In genomic region chr3:184635774-184636173, GRCh38 we compare ENCODE assay signal across 19 cellular contexts.
A peak's percentile ranks its signal among the peaks of the same experiment; 100 is the strongest.
DNase-seq lines count a peak whose midpoint lies in the region; ATAC-seq and TF ChIP-seq lines count a peak whose summit lies in the region.
"Had no signal": no experiment of that assay in that cellular context is flagged by ENCODE, and none has a peak within 500 bp of the region (broad histone marks: within the 10 kb centered on the region; RNA-seq: fewer than 3 reads in every experiment).

No MANE protein-coding gene starts in this region.

- peak overlapping the region; percentile 34 for H2AK5ac ChIP-seq in mesenchymal stem cell (ENCODE audit: low read length, severe bottlenecking)

- no peak overlapping the region for H2AFZ ChIP-seq in mesenchymal stem cell (ENCODE audit: low read depth, low read length)

- H3K4ac ChIP-seq in mesenchymal stem cell (ENCODE audit: low read depth in 1 of 2, low read length in 2 of 2): peak overlapping the region; percentile 73 to 77

- H3K27ac Mint-ChIP-seq in activated T-helper 2 cell treated with anti-CD3 and anti-CD28 coated beads, Interferon-gamma antibody, Interleukin-2, Interleukin-4, amounts not matched to agents 10 μg/mL and 5 μg/mL and 100 μg/mL, durations not matched to agents 14 hours and 24 hours and 36 hours: peak overlapping the region; percentile 60
- H3K27ac Mint-ChIP-seq in type B pancreatic cell: peak overlapping the region; percentile 52
- H3K27ac Mint-ChIP-seq: activated B cell treated with CpG ODN at 0.5 μM for 24 hours; activated CD8-positive, alpha-beta memory T cell treated with anti-CD3 and anti-CD28 coated beads, Interleukin-2, amount 10 ng/mL, durations not matched to agents 7 days and 5 days had no signal

- ATAC-seq in Right ventricle myocardium inferior: no peak
- no peak for ATAC-seq in HG02870 (IDR thresholded peaks at IDR 0.05; ENCODE audit: unreplicated experiment)
- ATAC-seq: mucosa of descending colon had no signal

- H3K4me1 Mint-ChIP-seq in activated T-helper 2 cell treated with anti-CD3 and anti-CD28 coated beads, Interferon-gamma antibody, Interleukin-2, Interleukin-4, amounts not matched to agents 10 μg/mL and 5 μg/mL and 100 μg/mL, durations not matched to agents 14 hours and 24 hours and 36 hours (ENCODE audit: low read depth): peaks cover 4% of the 10 kb centered on the region
- peaks cover 47% of the 10 kb centered on the region for H3K4me1 Mint-ChIP-seq in type B pancreatic cell (ENCODE audit: unreplicated experiment)
- H3K4me1 Mint-ChIP-seq: activated B cell treated with CpG ODN at 0.5 μM for 24 hours had no signal

- H3K4me3 Mint-ChIP-seq in activated T-helper 2 cell treated with anti-CD3 and anti-CD28 coated beads, Interferon-gamma antibody, Interleukin-2, Interleukin-4, amounts not matched to agents 10 μg/mL and 5 μg/mL and 100 μg/mL, durations not matched to agents 14 hours and 24 hours and 36 hours (ENCODE audit: low read depth): no peak overlapping the region
- H3K4me3 Mint-ChIP-seq in type B pancreatic cell: peak overlapping the region; percentile 4
- H3K4me3 Mint-ChIP-seq: activated B cell treated with CpG ODN at 0.5 μM for 24 hours; activated CD8-positive, alpha-beta memory T cell treated with anti-CD3 and anti-CD28 coated beads, Interleukin-2, amount 10 ng/mL, durations not matched to agents 7 days and 5 days had no signal

- peak overlapping the region; percentile 92 for H4K91ac ChIP-seq in mesenchymal stem cell (ENCODE audit: low read length)

- peak overlapping the region; percentile 87 for H2BK15ac ChIP-seq in mesenchymal stem cell (ENCODE audit: low read depth, poor library complexity, severe bottlenecking)

- no peak overlapping the region for H3K23ac ChIP-seq in mesenchymal stem cell (ENCODE audit: low read length in 2 of 2)

- no peaks in the 10 kb centered on the region for H3K36me3 Mint-ChIP-seq in activated T-helper 2 cell treated with anti-CD3 and anti-CD28 coated beads, Interferon-gamma antibody, Interleukin-2, Interleukin-4, amounts not matched to agents 10 μg/mL and 5 μg/mL and 100 μg/mL, durations not matched to agents 14 hours and 24 hours and 36 hours (ENCODE audit: low read depth)
- no peaks in the 10 kb centered on the region for H3K36me3 Mint-ChIP-seq in type B pancreatic cell
- H3K36me3 Mint-ChIP-seq: activated CD8-positive, alpha-beta memory T cell treated with anti-CD3 and anti-CD28 coated beads, Interleukin-2, amount 10 ng/mL, durations not matched to agents 7 days and 5 days had no signal

- H2BK5ac ChIP-seq in mesenchymal stem cell (ENCODE audit: low read depth, low read length, poor library complexity, severe bottlenecking): no peak overlapping the region

- intact Hi-C loops in cardiac septum (cut with DNase I) (no loop called here), Right ventricle myocardium inferior (cut with DNase I) (no loop called here), tibial artery (cut with DNase I; ENCODE audit: low total_unique reads) (no loop called here)
- intact Hi-C loops in activated T-helper 2 cell treated with anti-CD3 and anti-CD28 coated beads, Interferon-gamma antibody, Interleukin-2, Interleukin-4, amounts not matched to agents 10 μg/mL and 5 μg/mL and 100 μg/mL, durations not matched to agents 14 hours and 24 hours and 36 hours (cut with micrococcal nuclease): loop anchor here (1.0 to 2.0 kb wide), 2 partner anchors 22 to 177 kb away; partner anchors contain the start of gene VPS8

- peaks cover 26% of the 10 kb centered on the region for H3K4me1 ChIP-seq in mesenchymal stem cell (ENCODE audit: control insufficient read depth, insufficient read depth, low read depth, low read length)
- H3K4me1 ChIP-seq in tibial artery: peaks cover 0 to 20% (median 0%) of the 10 kb centered on the region in 4 donors
- H3K4me1 ChIP-seq: Caco-2 had no signal

- peak overlapping the region in 1 of 2 experiments; percentile 38 for H3K14ac ChIP-seq in mesenchymal stem cell (ENCODE audit: low read length in 2 of 2)

- no peak overlapping the region for H3K27ac ChIP-seq in mesenchymal stem cell (ENCODE audit: low read length, poor library complexity, severe bottlenecking)
- no peak overlapping the region for H3K27ac ChIP-seq in tibial artery
- H3K27ac ChIP-seq: epithelial cell of prostate had no signal

- whole genome bisulfite sequencing in mesenchymal stem cell: 74% methylated on average over 13 of the region's 13 CpGs

- H3K27me3 ChIP-seq in mesenchymal stem cell (ENCODE audit: control insufficient read depth in 1 of 2, insufficient read depth in 1 of 2, low read length in 2 of 2) (peaks cover 10 to 51% of the 10 kb centered on the region in 2 experiments), tibial artery (peaks cover 0 to 20% of the 10 kb centered on the region in 2 donors)
- H3K27me3 ChIP-seq: MG63 had no signal

- H2BK12ac ChIP-seq in mesenchymal stem cell (ENCODE audit: low read length in 2 of 2): peak overlapping the region; percentile 92 to 98

- H2BK120ac ChIP-seq in mesenchymal stem cell (ENCODE audit: low read depth, low read length): peak overlapping the region; percentile 27

- H3K9me3 ChIP-seq in mesenchymal stem cell (ENCODE audit: control insufficient read depth, low read length) (no peaks in the 10 kb centered on the region), tibial artery (no peaks in the 10 kb centered on the region)
- H3K9me3 ChIP-seq: Caco-2, MG63, mucosa of descending colon had no signal

- DNase-seq in cardiac septum (ENCODE audit: low spot score) (peak; percentile 63), Right ventricle myocardium inferior (ENCODE audit: missing footprints) (no peak), mesenchymal stem cell (no peak), type B pancreatic cell (ENCODE audit: extremely low spot score, unreplicated experiment) (no peak), NCI-H510A (lab: John Stamatoyannopoulos, UW) (no peak), tibial artery (no peak)
- no peak for DNase-seq in activated T-helper 2 cell treated with anti-CD3 and anti-CD28 coated beads, Interferon-gamma antibody, Interleukin-2, Interleukin-4, amounts not matched to agents 10 μg/mL and 5 μg/mL and 100 μg/mL, durations not matched to agents 14 hours and 24 hours and 36 hours (ENCODE audit: low spot score)
- DNase-seq: activated B cell treated with CpG ODN at 0.5 μM for 24 hours; activated CD8-positive, alpha-beta memory T cell treated with anti-CD3 and anti-CD28 coated beads, Interleukin-2, amount 10 ng/mL, durations not matched to agents 7 days and 5 days; activated gamma-delta T cell treated with Interleukin-2 at 50 U/mL for 16 hours; Caco-2; EL; foreskin melanocyte; NK-92 treated with Interleukin-12 subunit alpha and Interleukin-12 subunit beta, amount 100 ng/mL, for 24 hours; stimulated activated CD4-positive, alpha-beta T cell treated with anti-CD3 and anti-CD28 coated beads, Interleukin-1b, Interleukin-23, amount 100 ng/mL, for 48 hours had no signal

- peak overlapping the region; percentile 65 for H4K8ac ChIP-seq in mesenchymal stem cell (ENCODE audit: low read length)

- peaks cover 12% of the 10 kb centered on the region for H3K27me3 Mint-ChIP-seq in activated T-helper 2 cell treated with anti-CD3 and anti-CD28 coated beads, Interferon-gamma antibody, Interleukin-2, Interleukin-4, amounts not matched to agents 10 μg/mL and 5 μg/mL and 100 μg/mL, durations not matched to agents 14 hours and 24 hours and 36 hours (ENCODE audit: low read depth)
- peaks cover 3% of the 10 kb centered on the region for H3K27me3 Mint-ChIP-seq in type B pancreatic cell

- H3K36me3 ChIP-seq in mesenchymal stem cell (ENCODE audit: control insufficient read depth in 1 of 2, insufficient read depth in 2 of 2, low read depth in 1 of 2, low read length in 2 of 2) (no peaks in the 10 kb centered on the region), tibial artery (no peaks in the 10 kb centered on the region)
- H3K36me3 ChIP-seq: MG63 had no signal

- H3K79me1 ChIP-seq in mesenchymal stem cell (replicated peaks; ENCODE audit: low read length, poor library complexity, severe bottlenecking): no peaks in the 10 kb centered on the region

- H3K18ac ChIP-seq in mesenchymal stem cell (ENCODE audit: low read depth in 1 of 2, low read length in 2 of 2): peak overlapping the region; percentile 52 to 72

- H3K4me3 ChIP-seq in mesenchymal stem cell (ENCODE audit: insufficient read depth in 1 of 2, low read depth in 1 of 2, low read length in 2 of 2) (no peak overlapping the region), tibial artery (no peak overlapping the region)
- H3K4me3 ChIP-seq: MG63, mucosa of descending colon had no signal

- H3K4me2 ChIP-seq in mesenchymal stem cell (ENCODE audit: low read length, poor library complexity, severe bottlenecking): no peak overlapping the region

- H3K9ac ChIP-seq in mesenchymal stem cell (ENCODE audit: low read length): no peak overlapping the region

- no peaks in the 10 kb centered on the region for H3K9me3 Mint-ChIP-seq in activated T-helper 2 cell treated with anti-CD3 and anti-CD28 coated beads, Interferon-gamma antibody, Interleukin-2, Interleukin-4, amounts not matched to agents 10 μg/mL and 5 μg/mL and 100 μg/mL, durations not matched to agents 14 hours and 24 hours and 36 hours
- H3K9me3 Mint-ChIP-seq in type B pancreatic cell: no peaks in the 10 kb centered on the region
- H3K9me3 Mint-ChIP-seq: activated B cell treated with CpG ODN at 0.5 μM for 24 hours had no signal

- TF ChIP-seq CTCF in type B pancreatic cell (conservative IDR thresholded peaks at IDR 0.05) (no peak), tibial artery (IDR thresholded peaks at IDR 0.05) (no peak)
